In genomic region chr5:95878417-95879323, GRCh38 we compare ENCODE assay signal across 1 cellular context.
A peak's percentile ranks its signal among the peaks of the same experiment; 100 is the strongest.
TF ChIP-seq lines count a peak whose summit lies in the region.

No MANE protein-coding gene starts in this region.

TF ChIP-seq in K562, 482 proteins besides CTCF, POLR2A, EP300 and RAD21 (continued from another document and continues in another):
- no peak for TF ChIP-seq PATZ1 (CRISPR knock-in tag; IDR thresholded peaks at IDR 0.05; ENCODE audit: borderline replicate concordance)
- no peak for TF ChIP-seq KLF16 (IDR thresholded peaks at IDR 0.05)
- no peak for TF ChIP-seq MTF1 (CRISPR knock-in tag; IDR thresholded peaks at IDR 0.05; ENCODE audit: borderline replicate concordance)
- TF ChIP-seq LARP7 (IDR thresholded peaks at IDR 0.05) = no peak
- TF ChIP-seq ARNT (IDR thresholded peaks at IDR 0.05) = no peak
- TF ChIP-seq SRSF1 (IDR thresholded peaks at IDR 0.05; ENCODE audit: low read depth, low read length) = no peak
- TF ChIP-seq ZNF239 (CRISPR knock-in tag; IDR thresholded peaks at IDR 0.05) = 0 out of 2 replicates have a peak, but pooled peaks have one; percentile 21
- no peak for TF ChIP-seq ZNF23 (CRISPR knock-in tag; IDR thresholded peaks at IDR 0.05)
- TF ChIP-seq ZNF124 (CRISPR knock-in tag; IDR thresholded peaks at IDR 0.05) = no peak
- TF ChIP-seq ZNF140 (CRISPR knock-in tag; IDR thresholded peaks at IDR 0.05) = no peak
- no peak for TF ChIP-seq E2F1 (CRISPR knock-in tag; IDR thresholded peaks at IDR 0.05)
- no peak for TF ChIP-seq ARID3B (CRISPR knock-in tag; IDR thresholded peaks at IDR 0.05; ENCODE audit: borderline replicate concordance)
- no peak for TF ChIP-seq ZNF197 (CRISPR knock-in tag; IDR thresholded peaks at IDR 0.05; ENCODE audit: low read depth)
- TF ChIP-seq ZBTB7A (IDR thresholded peaks at IDR 0.05; ENCODE audit: borderline replicate concordance, control insufficient read depth, low read depth, low read length) = no peak
- TF ChIP-seq ZNF655 (CRISPR knock-in tag; IDR thresholded peaks at IDR 0.05) = no peak
- TF ChIP-seq TRIM24 (IDR thresholded peaks at IDR 0.05) = no peak
- no peak for TF ChIP-seq CCAR2 (IDR thresholded peaks at IDR 0.05; ENCODE audit: low read depth, low read length)
- TF ChIP-seq ZNF175 (CRISPR knock-in tag; IDR thresholded peaks at IDR 0.05; ENCODE audit: low read depth) = no peak
- no peak for TF ChIP-seq POLR2AphosphoS2 (IDR thresholded peaks at IDR 0.05; ENCODE audit: low read length)
- TF ChIP-seq ZNF143 (CRISPR knock-in tag; IDR thresholded peaks at IDR 0.05) = no peak
- no peak for TF ChIP-seq ZNF766 (CRISPR knock-in tag; conservative IDR thresholded peaks at IDR 0.05)
- no peak for TF ChIP-seq CGGBP1 (CRISPR knock-in tag; IDR thresholded peaks at IDR 0.05)
- no peak; the same call in 1 of the 2 replicates for TF ChIP-seq FOXM1 (IDR thresholded peaks at IDR 0.05; ENCODE audit: low read depth)
- no peak for TF ChIP-seq FOXM1 (CRISPR knock-in tag; IDR thresholded peaks at IDR 0.05; ENCODE audit: low read depth)
- peak in 1 of 2 experiments; percentile 35; a peak in 2 of 4 replicates for TF ChIP-seq FOXK2 (conservative IDR thresholded peaks at IDR 0.05 in 1 of 2, IDR thresholded peaks at IDR 0.05 in 1 of 2; ENCODE audit: low read depth in 2 of 2)
- no peak for TF ChIP-seq ZNF57 (CRISPR knock-in tag; IDR thresholded peaks at IDR 0.05)
- TF ChIP-seq ZBED1 (IDR thresholded peaks at IDR 0.05) = no peak
- no peak for TF ChIP-seq AFF1 (IDR thresholded peaks at IDR 0.05; ENCODE audit: low read depth in 1 of 2, partially characterized antibody in 2 of 2)
- TF ChIP-seq TEAD4 (IDR thresholded peaks at IDR 0.05; ENCODE audit: low read length) = peak; percentile 65; the same call in 1 of the 2 replicates
- no peak for TF ChIP-seq TEAD4 (CRISPR knock-in tag; IDR thresholded peaks at IDR 0.05; ENCODE audit: borderline replicate concordance)
- no peak for TF ChIP-seq RREB1 (CRISPR knock-in tag; IDR thresholded peaks at IDR 0.05)
- TF ChIP-seq MXI1 (IDR thresholded peaks at IDR 0.05; ENCODE audit: low read depth, low read length) = no peak
- TF ChIP-seq PTBP1 (IDR thresholded peaks at IDR 0.05; ENCODE audit: low read depth, low read length) = no peak
- peak; percentile 28; the same call in 1 of the 2 replicates for TF ChIP-seq CBFA2T2 (conservative IDR thresholded peaks at IDR 0.05)
- TF ChIP-seq IRF1 (CRISPR knock-in tag; IDR thresholded peaks at IDR 0.05; ENCODE audit: borderline replicate concordance) = no peak
- peak; percentile 34; the same call in 1 of the 2 replicates for TF ChIP-seq FOSL1 (tag; conservative IDR thresholded peaks at IDR 0.05)
- peak; percentile 49; the same call in 1 of the 2 replicates for TF ChIP-seq SMARCA4 (IDR thresholded peaks at IDR 0.05)
- 0 out of 2 replicates have a peak, but pooled peaks have one; percentile 14 for TF ChIP-seq ATF7 (IDR thresholded peaks at IDR 0.05)
- TF ChIP-seq NRF1 (conservative IDR thresholded peaks at IDR 0.05 in 1 of 2, IDR thresholded peaks at IDR 0.05 in 1 of 2) = no peak
- no peak for TF ChIP-seq RNF2 (IDR thresholded peaks at IDR 0.05)
- no peak for TF ChIP-seq ZNF592 (IDR thresholded peaks at IDR 0.05)
- no peak for TF ChIP-seq BDP1 (IDR thresholded peaks at IDR 0.05; ENCODE audit: insufficient read depth, insufficient read length)
- TF ChIP-seq CBX3 (IDR thresholded peaks at IDR 0.05; ENCODE audit: borderline replicate concordance in 1 of 2, low read length in 2 of 2) = no peak
